In the genomic region with DNA sequence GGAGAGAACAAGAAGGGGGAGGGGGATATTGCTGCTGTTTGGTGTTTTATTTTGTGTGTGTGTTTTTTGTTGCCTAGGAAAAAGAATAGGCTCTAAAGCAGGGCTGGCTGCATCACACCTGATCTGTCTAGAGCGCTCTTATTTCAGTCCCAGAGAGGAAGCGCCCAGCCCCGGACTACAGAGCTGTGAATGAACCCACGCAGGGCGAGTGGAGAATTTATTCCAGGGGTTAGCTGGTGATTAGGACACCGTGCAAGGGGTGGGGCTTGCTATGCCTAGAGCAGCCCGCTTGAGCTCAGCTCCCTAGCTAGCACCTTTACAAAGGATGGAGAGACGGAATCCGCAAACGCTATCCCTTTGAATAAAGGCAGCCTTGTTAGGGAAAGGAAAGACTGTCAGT, we compare ENCODE assay signal across 9 cellular contexts. TPM values are rescaled to one million over a fixed set of nuclear protein-coding genes. Genes with fewer than 3 reads are reported as not detected.
A peak's percentile ranks its signal among the peaks of the same experiment; 100 is the strongest.
DNase-seq lines count a peak whose midpoint lies in the region; ATAC-seq and TF ChIP-seq lines count a peak whose summit lies in the region.
"Had no signal": no experiment of that assay in that cellular context is flagged by ENCODE, and none has a peak within 500 bp of the region (broad histone marks: within the 10 kb centered on the region; RNA-seq: fewer than 3 reads in every experiment).

No MANE protein-coding gene starts in this region.

- ATAC-seq in Panc1 (peak; percentile 77), lung (ENCODE audit: insufficient read depth, low FRiP score) (peak; percentile 55), GM21619 (IDR thresholded peaks at IDR 0.05; ENCODE audit: unreplicated experiment) (no peak), HG03457 (IDR thresholded peaks at IDR 0.05; ENCODE audit: unreplicated experiment) (no peak)

- DNase-seq in activated naive CD4-positive, alpha-beta T cell treated with anti-CD3 and anti-CD28 coated beads for 36 hours, result no peak
- DNase-seq in activated naive CD4-positive, alpha-beta T cell (lab: John Stamatoyannopoulos, UW), result no peak
- DNase-seq in Panc1 (ENCODE audit: low read depth, low spot score) (no peak), endodermal cell (peak; percentile 81), lung (ENCODE audit: low spot score) (peak; percentile 46), thyroid gland (peak; percentile 75 to 78)
- DNase-seq: activated T-cell treated with anti-CD3 and anti-CD28 coated beads, Interleukin-2, amount 50 U/mL, for 4 hours had no signal

- peak overlapping the region; percentile 74 for H3K9ac ChIP-seq in endodermal cell (ENCODE audit: extremely low read depth, low read length, poor library complexity, severe bottlenecking)

- TF ChIP-seq CTCF in Panc1 (IDR thresholded peaks at IDR 0.05), result no peak
- TF ChIP-seq CTCF in endodermal cell (conservative IDR thresholded peaks at IDR 0.05), result no peak
- TF ChIP-seq CTCF in lung (IDR thresholded peaks at IDR 0.05; ENCODE audit: control extremely low read depth, extremely low read depth), result no peak
- TF ChIP-seq CTCF in thyroid gland (IDR thresholded peaks at IDR 0.05), result no peak

- H3K4me3 ChIP-seq in Panc1 (ENCODE audit: low read depth in 2 of 2, low read length in 2 of 2), result peak overlapping the region; percentile 46 to 52
- H3K4me3 ChIP-seq in endodermal cell (ENCODE audit: low read length), result peak overlapping the region; percentile 83
- H3K4me3 ChIP-seq in lung, result no peak overlapping the region
- peak overlapping the region in 2 of 3 donors; percentile 49 to 52 for H3K4me3 ChIP-seq in thyroid gland (replicated peaks in 1 of 3)

- H3K36me3 ChIP-seq in Panc1 (ENCODE audit: control insufficient read depth, insufficient read depth, low read length), result no peaks in the 10 kb centered on the region
- H3K36me3 ChIP-seq in endodermal cell (ENCODE audit: control insufficient read depth, insufficient read depth, low read length), result no peaks in the 10 kb centered on the region
- no peaks in the 10 kb centered on the region for H3K36me3 ChIP-seq in lung (ENCODE audit: control insufficient read depth in 2 of 2, insufficient read depth in 2 of 2, low read length in 2 of 2)
- H3K36me3 ChIP-seq in thyroid gland, result no peaks in the 10 kb centered on the region

- POLR2A ChIA-PET in Panc1 (lab: Charles Lee), result no interaction called here

- H3K4me1 ChIP-seq in Panc1 (ENCODE audit: control insufficient read depth, insufficient read depth, low read length) (peaks cover 2% of the 10 kb centered on the region; the same call in 1 of the 2 replicates), endodermal cell (ENCODE audit: control insufficient read depth, insufficient read depth, low read length) (peaks cover 3% of the 10 kb centered on the region), lung (ENCODE audit: control insufficient read depth in 2 of 2, insufficient read depth in 2 of 2, low read length in 2 of 2) (peaks cover 5 to 9% of the 10 kb centered on the region in 2 donors), thyroid gland (peaks cover 14 to 22% of the 10 kb centered on the region in 2 donors)

- no peak overlapping the region for H3K27ac Mint-ChIP-seq in activated naive CD4-positive, alpha-beta T cell treated with anti-CD3 and anti-CD28 coated beads for 36 hours
- peak overlapping the region; percentile 52 for H3K27ac Mint-ChIP-seq in endodermal cell

- no TSS peak for BruUV-seq in Panc1 (replicated peaks; lab: Mats Ljungman, UMichigan)

- no peaks in the 10 kb centered on the region for H3K9me3 ChIP-seq in Panc1 (ENCODE audit: control insufficient read depth, insufficient read depth, low read depth, low read length)
- no peaks in the 10 kb centered on the region for H3K9me3 ChIP-seq in endodermal cell (ENCODE audit: control insufficient read depth, low read length)
- H3K9me3 ChIP-seq in lung (ENCODE audit: control insufficient read depth in 2 of 2, insufficient read depth in 1 of 2, low read length in 1 of 2), result no peaks in the 10 kb centered on the region
- no peaks in the 10 kb centered on the region for H3K9me3 ChIP-seq in thyroid gland

- H3K36me3 Mint-ChIP-seq in activated naive CD4-positive, alpha-beta T cell treated with anti-CD3 and anti-CD28 coated beads for 36 hours (ENCODE audit: low read depth), result no peaks in the 10 kb centered on the region
- H3K36me3 Mint-ChIP-seq in endodermal cell (ENCODE audit: low read depth), result no peaks in the 10 kb centered on the region

- H3K27me3 Mint-ChIP-seq in activated naive CD4-positive, alpha-beta T cell treated with anti-CD3 and anti-CD28 coated beads for 36 hours (ENCODE audit: low read depth), result peaks cover 30% of the 10 kb centered on the region
- H3K27me3 Mint-ChIP-seq in endodermal cell (ENCODE audit: insufficient read depth), result peaks cover 24% of the 10 kb centered on the region

- intact Hi-C loops in activated naive CD4-positive, alpha-beta T cell treated with anti-CD3 and anti-CD28 coated beads for 36 hours (cut with micrococcal nuclease), result no loop called here
- intact Hi-C loops in Panc1 (cut with micrococcal nuclease; ENCODE audit: unreplicated experiment), result no loop called here
- intact Hi-C loops in thyroid gland (cut with DNase I), result no loop called here

- in situ Hi-C loops in Panc1 (cut with HindIII; ENCODE audit: low pct_unique_long_range_greater_than_20kb, low sequenced_read_pairs), result no loop called here

- H3K27ac ChIP-seq in Panc1 (ENCODE audit: low read length) (no peak overlapping the region), endodermal cell (ENCODE audit: low read depth, low read length) (peak overlapping the region; percentile 7), lung (ENCODE audit: low read depth in 1 of 2, low read length in 1 of 2) (peak overlapping the region in 1 of 2 donors; percentile 75), thyroid gland (peak overlapping the region; percentile 73 to 88 (median 84))

- H3K4me1 Mint-ChIP-seq in activated naive CD4-positive, alpha-beta T cell treated with anti-CD3 and anti-CD28 coated beads for 36 hours (ENCODE audit: low read depth), result peaks cover 11% of the 10 kb centered on the region
- H3K4me1 Mint-ChIP-seq in endodermal cell, result peaks cover 14% of the 10 kb centered on the region

- H3K27me3 ChIP-seq in Panc1 (ENCODE audit: control insufficient read depth, insufficient read depth, low read length), result peaks cover 12% of the 10 kb centered on the region
- H3K27me3 ChIP-seq in endodermal cell (ENCODE audit: control insufficient read depth, insufficient read depth, low read length, poor library complexity, severe bottlenecking), result peaks cover 7% of the 10 kb centered on the region
- H3K27me3 ChIP-seq in lung (ENCODE audit: control insufficient read depth, insufficient read depth), result no peaks in the 10 kb centered on the region
- no peaks in the 10 kb centered on the region for H3K27me3 ChIP-seq in thyroid gland

- peak in 1 of 2 donors; percentile 38 for TF ChIP-seq POLR2A in thyroid gland (IDR thresholded peaks at IDR 0.05)

- H3K9me3 Mint-ChIP-seq in activated naive CD4-positive, alpha-beta T cell treated with anti-CD3 and anti-CD28 coated beads for 36 hours, result no peaks in the 10 kb centered on the region
- H3K9me3 Mint-ChIP-seq in endodermal cell, result no peaks in the 10 kb centered on the region
- H3K9me3 Mint-ChIP-seq: activated T-cell treated with anti-CD3 and anti-CD28 coated beads, Interleukin-2, amount 50 U/mL, for 4 hours had no signal

- H3K4me3 Mint-ChIP-seq in activated naive CD4-positive, alpha-beta T cell treated with anti-CD3 and anti-CD28 coated beads for 36 hours, result peak overlapping the region; percentile 19
- peak overlapping the region; percentile 67 for H3K4me3 Mint-ChIP-seq in endodermal cell

- CTCF ChIA-PET in activated naive CD4-positive, alpha-beta T cell treated with anti-CD3 and anti-CD28 coated beads for 36 hours (lab: Charles Lee), result no interaction called here
- CTCF ChIA-PET in Panc1 (lab: Charles Lee), result no interaction called here

- 0 to 1% methylated on average over 1 to 10 of the region's 10 CpGs for WGBS in endodermal cell (ENCODE audit: insufficient coverage in 1 of 2, insufficient read length in 1 of 2), 2 experiments
- WGBS in lung, 2 donors, result 4% methylated on average over 10 of the region's 10 CpGs
- 2 to 5% methylated on average over 10 of the region's 10 CpGs for WGBS in thyroid gland, 2 donors

RNA-seq across cellular contexts. Expression of a gene that starts 0.6 kb away (rescaled TPM):
- total RNA-seq in activated naive CD4-positive, alpha-beta T cell treated with anti-CD3 and anti-CD28 coated beads for 36 hours, result not detected
- not detected for total RNA-seq in Panc1 (2021; ENCODE audit: unreplicated experiment)
- polyA plus RNA-seq in Panc1 (2012; ENCODE audit: insufficient read length), result not detected
- total RNA-seq in endodermal cell, result 1 to 10 TPM; 2.5 to 3.7 TPM
- 5.6 TPM for polyA plus RNA-seq in endodermal cell (2013, experiment 1 of 2)
- polyA plus RNA-seq in endodermal cell (2013, experiment 2 of 2), result 5.8 TPM
- 10 to 100 TPM in 1 of 2 donors, 1 to 10 TPM in 1; 9.5 to 59.0 TPM for total RNA-seq in lung
- polyA plus RNA-seq in lung, result 1 to 10 TPM; 1.2 to 2.9 TPM
- total RNA-seq in thyroid gland, result 10 to 100 TPM; 11.3 to 16.5 (median 14.3) TPM
- total RNA-seq: activated T-cell treated with anti-CD3 and anti-CD28 coated beads, Interleukin-2, amount 50 U/mL, for 4 hours had no signal

Comparison
In these comparisons a context has a peak if more than half of its experiments do, and no peak if none do; other contexts are left out.
1. DNase-seq: peak in endodermal cell (single experiment), lung (single experiment) and thyroid gland (2 of 2); none in activated naive CD4-positive, alpha-beta T cell treated with anti-CD3 and anti-CD28 coated beads for 36 hours (single experiment), activated naive CD4-positive, alpha-beta T cell (0 of 4) and Panc1 (single experiment).
2. ATAC-seq: peak in Panc1 (single experiment) and lung (single experiment); none in GM21619 (single experiment) and HG03457 (single experiment).